8 cellular contexts compared by ENCODE assay signal in genomic region chr18:26470011-26470637, GRCh38.
DNase-seq lines count a peak whose midpoint lies in the region; ATAC-seq and TF ChIP-seq lines count a peak whose summit lies in the region.

No MANE protein-coding gene starts in this region.

- CTCF ChIA-PET in mammary epithelial cell (lab: Charles Lee; ENCODE audit: low non-redundant PET) = no interaction called here

- peaks cover 2% of the 10 kb centered on the region for H3K27me3 Mint-ChIP-seq in GM23338 (ENCODE audit: insufficient read depth, low read depth, poor library complexity)

- H3K9me3 Mint-ChIP-seq in GM23338 = no peaks in the 10 kb centered on the region; the same call in 2 of the 3 replicates

- H3K4me3 ChIP-seq in GM23338 = no peak overlapping the region
- no peak overlapping the region for H3K4me3 ChIP-seq in right cardiac atrium (ENCODE audit: low read length)
- no peak overlapping the region for H3K4me3 ChIP-seq in mammary epithelial cell (replicated peaks in 1 of 3; ENCODE audit: insufficient read depth in 1 of 3, low read depth in 2 of 3, low read length in 3 of 3)

- no peak for DNase-seq in GM23338 (ENCODE audit: low spot score)
- DNase-seq in NCI-H1105 (lab: John Stamatoyannopoulos, UW) = peak; percentile 69
- no peak for DNase-seq in right cardiac atrium
- DNase-seq in GF-D8 (lab: John Stamatoyannopoulos, UW) = no peak
- DNase-seq in NK-92 (lab: John Stamatoyannopoulos, UW; ENCODE audit: unreplicated experiment) = no peak
- DNase-seq in mammary epithelial cell = no peak
- no peak for DNase-seq in occipital lobe (lab: John Stamatoyannopoulos, UW)

- H3K4me3 Mint-ChIP-seq in GM23338 = no peak overlapping the region

- H3K27ac Mint-ChIP-seq in GM23338 = no peak overlapping the region; the same call in 1 of the 2 replicates

- H3K27ac ChIP-seq in GM23338 (ENCODE audit: low read depth) (0 out of 2 replicates have a peak overlapping the region, but pooled peaks have one; percentile 66), right cardiac atrium (ENCODE audit: low read length) (peak overlapping the region; percentile 38), mammary epithelial cell (ENCODE audit: insufficient read depth, low read depth, low read length) (no peak overlapping the region)

- no peaks in the 10 kb centered on the region for H3K9me2 ChIP-seq in GM23338 (ENCODE audit: insufficient read depth)

- no TSS peak for BruUV-seq in mammary epithelial cell (replicated peaks; lab: Mats Ljungman, UMichigan)

- no peaks in the 10 kb centered on the region for H3K36me3 Mint-ChIP-seq in GM23338 (ENCODE audit: low read depth)

- in situ Hi-C loops in mammary epithelial cell (cut with MboI; ENCODE audit: low sequenced_read_pairs in 2 of 2) = no loop called here

- peaks cover 9% of the 10 kb centered on the region for H3K4me1 Mint-ChIP-seq in GM23338

- H3K9me3 ChIP-seq in right cardiac atrium (ENCODE audit: control insufficient read depth, low read length) (no peaks in the 10 kb centered on the region), mammary epithelial cell (replicated peaks; ENCODE audit: insufficient read depth, low read length) (no peaks in the 10 kb centered on the region)

- no peaks in the 10 kb centered on the region for H4K20me1 ChIP-seq in GM23338 (replicated peaks; ENCODE audit: insufficient read depth)
- H4K20me1 ChIP-seq in mammary epithelial cell (ENCODE audit: insufficient read depth, low read length) = no peaks in the 10 kb centered on the region

- H3F3A ChIP-seq in GM23338 (replicated peaks; ENCODE audit: low read depth) = no peaks in the 10 kb centered on the region

- no peak for TF ChIP-seq CTCF in GM23338 (conservative IDR thresholded peaks at IDR 0.05; ENCODE audit: low read depth in 2 of 2)
- no peak for TF ChIP-seq CTCF in mammary epithelial cell (conservative IDR thresholded peaks at IDR 0.05 in 1 of 2, IDR thresholded peaks at IDR 0.05 in 1 of 2; ENCODE audit: extremely low read depth in 1 of 2, insufficient read depth in 1 of 2, low read depth in 1 of 2, low read length in 2 of 2)

- peak; percentile 91 for ATAC-seq in GM18502 (IDR thresholded peaks at IDR 0.05; ENCODE audit: poor library complexity, unreplicated experiment)
- ATAC-seq in GM23338 = no peak
- peak in 1 of 2 donors; percentile 47 for ATAC-seq in right cardiac atrium

- H3K27me3 ChIP-seq in GM23338 (ENCODE audit: insufficient read depth) = no peaks in the 10 kb centered on the region
- H3K27me3 ChIP-seq in right cardiac atrium (ENCODE audit: control insufficient read depth, insufficient read depth) = no peaks in the 10 kb centered on the region
- no peaks in the 10 kb centered on the region for H3K27me3 ChIP-seq in mammary epithelial cell (ENCODE audit: insufficient read depth, low read length)

- WGBS in right cardiac atrium = 60% methylated on average over 10 of the region's 10 CpGs
- WGBS in mammary epithelial cell (ENCODE audit: low coverage, missing lambda C conversion rate) = 82% methylated on average over 7 of the region's 10 CpGs

- H3K36me3 ChIP-seq in GM23338 (ENCODE audit: insufficient read depth) (no peaks in the 10 kb centered on the region), mammary epithelial cell (ENCODE audit: insufficient read depth, low read length) (peaks cover 12% of the 10 kb centered on the region)

- intact Hi-C loops in right cardiac atrium (cut with DNase I) (no loop called here), mammary epithelial cell (cut with micrococcal nuclease) (no loop called here)

- H2AFZ ChIP-seq in GM23338 (no peak overlapping the region), mammary epithelial cell (ENCODE audit: low read depth, low read length) (no peak overlapping the region)

- dilution Hi-C loops in mammary epithelial cell (cut with HindIII; ENCODE audit: low sequenced_read_pairs) = no loop called here

- H3K79me2 ChIP-seq in GM23338 (replicated peaks; ENCODE audit: insufficient read depth) (no peaks in the 10 kb centered on the region), mammary epithelial cell (ENCODE audit: insufficient read depth, low read length) (no peaks in the 10 kb centered on the region)

- H3K4me2 ChIP-seq in GM23338 = no peak overlapping the region
- H3K4me2 ChIP-seq in mammary epithelial cell (ENCODE audit: insufficient read depth, low read depth, low read length) = no peak overlapping the region

- H3K4me1 ChIP-seq in GM23338 (ENCODE audit: insufficient read depth) (peaks cover 6% of the 10 kb centered on the region; the same call in 1 of the 2 replicates), right cardiac atrium (ENCODE audit: control insufficient read depth, insufficient read depth, low read length) (peaks cover 5% of the 10 kb centered on the region), mammary epithelial cell (ENCODE audit: insufficient read depth, low read length) (no peaks in the 10 kb centered on the region)

- no peak overlapping the region for H3K9ac ChIP-seq in mammary epithelial cell (ENCODE audit: insufficient read depth, low read length)

TF ChIP-seq in GM23338, 12 proteins besides CTCF, POLR2A, EP300 and RAD21 (continues in another document):
- TF ChIP-seq ETS1 (IDR thresholded peaks at IDR 0.05) (no peak), JUNB (IDR thresholded peaks at IDR 0.05; ENCODE audit: unreplicated experiment) (no peak), EZH2phosphoT487 (IDR thresholded peaks at IDR 0.05; ENCODE audit: unreplicated experiment) (no peak), EZH2 (IDR thresholded peaks at IDR 0.05; ENCODE audit: low read depth, unreplicated experiment) (no peak), STAT1 (IDR thresholded peaks at IDR 0.05; ENCODE audit: unreplicated experiment) (no peak), NANOG (IDR thresholded peaks at IDR 0.05; ENCODE audit: borderline replicate concordance) (no peak), ZNF331 (CRISPR knock-in tag; IDR thresholded peaks at IDR 0.05; ENCODE audit: low read depth) (no peak)
- TF ChIP-seq, protein P1, sequence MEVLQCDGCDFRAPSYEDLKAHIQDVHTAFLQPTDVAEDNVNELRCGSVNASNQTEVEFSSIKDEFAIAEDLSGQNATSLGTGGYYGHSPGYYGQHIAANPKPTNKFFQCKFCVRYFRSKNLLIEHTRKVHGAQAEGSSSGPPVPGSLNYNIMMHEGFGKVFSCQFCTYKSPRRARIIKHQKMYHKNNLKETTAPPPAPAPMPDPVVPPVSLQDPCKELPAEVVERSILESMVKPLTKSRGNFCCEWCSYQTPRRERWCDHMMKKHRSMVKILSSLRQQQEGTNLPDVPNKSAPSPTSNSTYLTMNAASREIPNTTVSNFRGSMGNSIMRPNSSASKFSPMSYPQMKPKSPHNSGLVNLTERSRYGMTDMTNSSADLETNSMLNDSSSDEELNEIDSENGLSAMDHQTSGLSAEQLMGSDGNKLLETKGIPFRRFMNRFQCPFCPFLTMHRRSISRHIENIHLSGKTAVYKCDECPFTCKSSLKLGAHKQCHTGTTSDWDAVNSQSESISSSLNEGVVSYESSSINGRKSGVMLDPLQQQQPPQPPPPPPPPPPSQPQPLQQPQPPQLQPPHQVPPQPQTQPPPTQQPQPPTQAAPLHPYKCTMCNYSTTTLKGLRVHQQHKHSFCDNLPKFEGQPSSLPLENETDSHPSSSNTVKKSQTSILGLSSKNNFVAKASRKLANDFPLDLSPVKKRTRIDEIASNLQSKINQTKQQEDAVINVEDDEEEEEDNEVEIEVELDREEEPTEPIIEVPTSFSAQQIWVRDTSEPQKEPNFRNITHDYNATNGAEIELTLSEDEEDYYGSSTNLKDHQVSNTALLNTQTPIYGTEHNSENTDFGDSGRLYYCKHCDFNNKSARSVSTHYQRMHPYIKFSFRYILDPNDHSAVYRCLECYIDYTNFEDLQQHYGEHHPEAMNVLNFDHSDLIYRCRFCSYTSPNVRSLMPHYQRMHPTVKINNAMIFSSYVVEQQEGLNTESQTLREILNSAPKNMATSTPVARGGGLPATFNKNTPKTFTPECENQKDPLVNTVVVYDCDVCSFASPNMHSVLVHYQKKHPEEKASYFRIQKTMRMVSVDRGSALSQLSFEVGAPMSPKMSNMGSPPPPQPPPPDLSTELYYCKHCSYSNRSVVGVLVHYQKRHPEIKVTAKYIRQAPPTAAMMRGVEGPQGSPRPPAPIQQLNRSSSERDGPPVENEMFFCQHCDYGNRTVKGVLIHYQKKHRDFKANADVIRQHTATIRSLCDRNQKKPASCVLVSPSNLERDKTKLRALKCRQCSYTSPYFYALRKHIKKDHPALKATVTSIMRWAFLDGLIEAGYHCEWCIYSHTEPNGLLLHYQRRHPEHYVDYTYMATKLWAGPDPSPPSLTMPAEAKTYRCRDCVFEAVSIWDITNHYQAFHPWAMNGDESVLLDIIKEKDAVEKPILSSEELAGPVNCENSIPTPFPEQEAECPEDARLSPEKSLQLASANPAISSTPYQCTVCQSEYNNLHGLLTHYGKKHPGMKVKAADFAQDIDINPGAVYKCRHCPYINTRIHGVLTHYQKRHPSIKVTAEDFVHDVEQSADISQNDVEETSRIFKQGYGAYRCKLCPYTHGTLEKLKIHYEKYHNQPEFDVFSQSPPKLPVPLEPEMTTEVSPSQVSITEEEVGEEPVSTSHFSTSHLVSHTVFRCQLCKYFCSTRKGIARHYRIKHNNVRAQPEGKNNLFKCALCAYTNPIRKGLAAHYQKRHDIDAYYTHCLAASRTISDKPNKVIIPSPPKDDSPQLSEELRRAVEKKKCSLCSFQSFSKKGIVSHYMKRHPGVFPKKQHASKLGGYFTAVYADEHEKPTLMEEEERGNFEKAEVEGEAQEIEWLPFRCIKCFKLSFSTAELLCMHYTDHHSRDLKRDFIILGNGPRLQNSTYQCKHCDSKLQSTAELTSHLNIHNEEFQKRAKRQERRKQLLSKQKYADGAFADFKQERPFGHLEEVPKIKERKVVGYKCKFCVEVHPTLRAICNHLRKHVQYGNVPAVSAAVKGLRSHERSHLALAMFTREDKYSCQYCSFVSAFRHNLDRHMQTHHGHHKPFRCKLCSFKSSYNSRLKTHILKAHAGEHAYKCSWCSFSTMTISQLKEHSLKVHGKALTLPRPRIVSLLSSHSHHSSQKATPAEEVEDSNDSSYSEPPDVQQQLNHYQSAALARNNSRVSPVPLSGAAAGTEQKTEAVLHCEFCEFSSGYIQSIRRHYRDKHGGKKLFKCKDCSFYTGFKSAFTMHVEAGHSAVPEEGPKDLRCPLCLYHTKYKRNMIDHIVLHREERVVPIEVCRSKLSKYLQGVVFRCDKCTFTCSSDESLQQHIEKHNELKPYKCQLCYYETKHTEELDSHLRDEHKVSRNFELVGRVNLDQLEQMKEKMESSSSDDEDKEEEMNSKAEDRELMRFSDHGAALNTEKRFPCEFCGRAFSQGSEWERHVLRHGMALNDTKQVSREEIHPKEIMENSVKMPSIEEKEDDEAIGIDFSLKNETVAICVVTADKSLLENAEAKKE (CRISPR knock-in tag; IDR thresholded peaks at IDR 0.05) = no peak
